ENCODE assay signal across 26 cellular contexts in genomic region chr16:79697562-79698112, GRCh38.
DNase-seq lines count a peak whose midpoint lies in the region; ATAC-seq and TF ChIP-seq lines count a peak whose summit lies in the region.
"Had no signal": no experiment of that assay in that cellular context is flagged by ENCODE, and none has a peak within 500 bp of the region (broad histone marks: within the 10 kb centered on the region; RNA-seq: fewer than 3 reads in every experiment).

No MANE protein-coding gene starts in this region.

- H3K36me3 Mint-ChIP-seq in central memory CD8-positive, alpha-beta T cell (ENCODE audit: insufficient read depth) = no peaks in the 10 kb centered on the region
- no peaks in the 10 kb centered on the region for H3K36me3 Mint-ChIP-seq in nephron (ENCODE audit: low read depth)
- H3K36me3 Mint-ChIP-seq: CD14-positive monocyte; CD8-positive, alpha-beta memory T cell had no signal

- H3K27ac Mint-ChIP-seq in central memory CD8-positive, alpha-beta T cell (ENCODE audit: low read depth) = peak overlapping the region; percentile 30
- peak overlapping the region in 2 of 3 experiments; percentile 29 to 43 for H3K27ac Mint-ChIP-seq in nephron
- H3K27ac Mint-ChIP-seq: CD14-positive monocyte; CD8-positive, alpha-beta memory T cell; GM23338 had no signal

- H3K9me3 Mint-ChIP-seq in central memory CD8-positive, alpha-beta T cell = no peaks in the 10 kb centered on the region
- H3K9me3 Mint-ChIP-seq in nephron = peaks cover 15% of the 10 kb centered on the region

- no peak overlapping the region for H3K27ac ChIP-seq in HEK293 (ENCODE audit: extremely low read depth, low read depth, low read length)
- H3K27ac ChIP-seq: KMS-11, RWPE1 had no signal

- no peaks in the 10 kb centered on the region for H3K4me1 ChIP-seq in HEK293 (ENCODE audit: control insufficient read depth, insufficient read depth, low read length)
- H3K4me1 ChIP-seq: BE2C, HAP-1 had no signal

- H3K4me3 Mint-ChIP-seq in central memory CD8-positive, alpha-beta T cell = no peak overlapping the region
- H3K4me3 Mint-ChIP-seq in nephron = no peak overlapping the region
- H3K4me3 Mint-ChIP-seq: CD14-positive monocyte; CD8-positive, alpha-beta memory T cell; GM23338 had no signal

- no peaks in the 10 kb centered on the region for H3K4me1 Mint-ChIP-seq in central memory CD8-positive, alpha-beta T cell
- no peaks in the 10 kb centered on the region for H3K4me1 Mint-ChIP-seq in nephron
- H3K4me1 Mint-ChIP-seq: CD14-positive monocyte; CD8-positive, alpha-beta memory T cell; GM23338 had no signal

- no peak overlapping the region for H3K4me3 ChIP-seq in HEK293 (ENCODE audit: low read depth, low read length)
- H3K4me3 ChIP-seq: GM12878, GM23338, HAP-1 had no signal

- ATAC-seq in central memory CD8-positive, alpha-beta T cell (replicated peaks; ENCODE audit: extremely low read depth, poor library complexity, severe bottlenecking) = no peak
- ATAC-seq: GM12878, GM23338, Panc1 had no signal

- DNase-seq in OCI-M1 (lab: John Stamatoyannopoulos, UW) (peak; percentile 31), GOT3 (lab: John Stamatoyannopoulos, UW) (no peak), AG08396 (ENCODE audit: low spot score) (no peak), ureter (ENCODE audit: low spot score) (no peak)
- DNase-seq in central memory CD8-positive, alpha-beta T cell (ENCODE audit: low spot score in 2 of 2) = no peak
- DNase-seq: BE2C; CD8-positive, alpha-beta memory T cell; DMS 273 treated with DMSO at 0.1 percent for 48 hours; DMS79; GDM1; MM.1S; NCI-H1694; NCI-H2081; NCI-H2227 treated with DMSO at 0.1 percent for 48 hours; NCI-H510A; NCI-H69; SHP77 had no signal

- POLR2A ChIA-PET in HEK293 (lab: Yijun Ruan, JAX) = no interaction called here

- peaks cover 30% of the 10 kb centered on the region for H3K27me3 Mint-ChIP-seq in central memory CD8-positive, alpha-beta T cell
- peaks cover 4% of the 10 kb centered on the region for H3K27me3 Mint-ChIP-seq in nephron (ENCODE audit: low read depth)

- no peak for TF ChIP-seq CTCF in HEK293 (tag by site-specific recombination; IDR thresholded peaks at IDR 0.05)
- no peak for TF ChIP-seq CTCF in nephron (IDR thresholded peaks at IDR 0.05; ENCODE audit: unreplicated experiment in 3 of 3)

- H3K36me3 ChIP-seq in HEK293 (ENCODE audit: control insufficient read depth in 2 of 2, insufficient read depth in 1 of 2, low read length in 2 of 2) = no peaks in the 10 kb centered on the region
- H3K36me3 ChIP-seq: BE2C, HAP-1 had no signal

- CTCF ChIA-PET in HEK293 (lab: Yijun Ruan, JAX) = interaction anchor here (0.6 kb wide), 1 partner anchor 19 kb away, joined by 6 read pairs; no protein-coding TSS in a partner anchor

- H3K9me3 ChIP-seq in HEK293 (ENCODE audit: control insufficient read depth, insufficient read depth, low read depth, low read length) = no peaks in the 10 kb centered on the region
- H3K9me3 ChIP-seq: BE2C, HAP-1 had no signal

TF ChIP-seq in HEK293, 187 proteins besides CTCF, POLR2A, EP300 and RAD21:
- no peak for TF ChIP-seq ZNF658 (tag by site-specific recombination; IDR thresholded peaks at IDR 0.05)
- no peak for TF ChIP-seq ZNF140 (tag by site-specific recombination; IDR thresholded peaks at IDR 0.05)
- TF ChIP-seq ZSCAN4 (tag by site-specific recombination; IDR thresholded peaks at IDR 0.05) = no peak
- no peak for TF ChIP-seq ZNF148 (tag by site-specific recombination; IDR thresholded peaks at IDR 0.05; ENCODE audit: borderline replicate concordance)
- 0 out of 2 replicates have a peak, but pooled peaks have one; percentile 4 for TF ChIP-seq ZNF555 (tag by site-specific recombination; conservative IDR thresholded peaks at IDR 0.05)
- peak; percentile 66 for TF ChIP-seq ZNF366 (tag by site-specific recombination; conservative IDR thresholded peaks at IDR 0.05)
- TF ChIP-seq, protein P1, sequence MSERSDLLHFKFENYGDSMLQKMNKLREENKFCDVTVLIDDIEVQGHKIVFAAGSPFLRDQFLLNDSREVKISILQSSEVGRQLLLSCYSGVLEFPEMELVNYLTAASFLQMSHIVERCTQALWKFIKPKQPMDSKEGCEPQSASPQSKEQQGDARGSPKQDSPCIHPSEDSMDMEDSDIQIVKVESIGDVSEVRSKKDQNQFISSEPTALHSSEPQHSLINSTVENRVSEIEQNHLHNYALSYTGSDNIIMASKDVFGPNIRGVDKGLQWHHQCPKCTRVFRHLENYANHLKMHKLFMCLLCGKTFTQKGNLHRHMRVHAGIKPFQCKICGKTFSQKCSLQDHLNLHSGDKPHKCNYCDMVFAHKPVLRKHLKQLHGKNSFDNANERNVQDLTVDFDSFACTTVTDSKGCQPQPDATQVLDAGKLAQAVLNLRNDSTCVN (tag by site-specific recombination; optimal IDR thresholded peaks at IDR 0.05) = no peak
- no peak for TF ChIP-seq ZNF624 (tag by site-specific recombination; IDR thresholded peaks at IDR 0.05)
- TF ChIP-seq PRDM1 (tag by site-specific recombination; IDR thresholded peaks at IDR 0.05) = peak; percentile 88
- no peak for TF ChIP-seq ZNF169 (tag by site-specific recombination; IDR thresholded peaks at IDR 0.05)
- TF ChIP-seq GLIS1 (tag by site-specific recombination; IDR thresholded peaks at IDR 0.05) = no peak
TF ChIP-seq in HEK293: peak in this region for 3.
